14 cellular contexts compared by ENCODE assay signal in the genomic region with DNA sequence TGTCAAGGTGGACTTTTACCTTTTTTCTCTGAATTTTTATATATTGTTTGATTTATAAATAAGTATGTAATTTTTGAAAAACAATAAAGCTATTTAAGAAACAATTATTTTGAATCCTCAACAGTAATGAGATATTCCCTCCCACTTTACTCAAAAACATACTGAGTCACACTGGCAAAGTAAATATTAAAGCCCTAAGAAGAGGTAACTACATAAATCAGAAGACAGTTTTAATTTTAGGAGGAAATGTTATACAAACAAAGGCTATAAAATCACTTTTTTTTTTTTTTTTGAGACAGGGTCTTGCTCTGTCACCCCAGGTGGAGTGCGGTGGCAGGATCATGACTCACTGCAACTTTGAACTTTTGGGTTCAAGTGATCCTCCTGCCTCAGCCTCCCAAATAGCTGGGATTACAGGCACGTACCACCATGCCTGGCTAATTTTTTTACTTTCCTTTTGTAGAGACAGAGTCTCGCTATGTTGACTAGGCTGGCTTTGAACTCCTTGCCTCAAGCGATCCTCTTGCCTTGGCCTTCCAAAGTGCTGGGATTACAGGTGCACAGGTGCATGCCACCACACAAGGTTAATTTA. TPM values are rescaled to one million over a fixed set of nuclear protein-coding genes. Genes with fewer than 3 reads are reported as not detected.
DNase-seq lines count a peak whose midpoint lies in the region; ATAC-seq, FAIRE-seq and TF ChIP-seq lines count a peak whose summit lies in the region.
"Had no signal": no experiment of that assay in that cellular context is flagged by ENCODE, and none has a peak within 500 bp of the region (broad histone marks: within the 10 kb centered on the region; RNA-seq: fewer than 3 reads in every experiment).

No MANE protein-coding gene starts in this region.

- no peak for TF ChIP-seq CTCF in left lung (IDR thresholded peaks at IDR 0.05)
- no peak for TF ChIP-seq CTCF in suprapubic skin (IDR thresholded peaks at IDR 0.05)

- peak; percentile 30 for DNase-seq in DMS53 (lab: John Stamatoyannopoulos, UW)
- DNase-seq in NCI-H69 (lab: John Stamatoyannopoulos, UW), result peak; percentile 45
- no peak for DNase-seq in left lung
- no peak for DNase-seq in suprapubic skin (ENCODE audit: low spot score in 2 of 2)
- no peak for DNase-seq in ACHN
- DNase-seq: CD4-positive, alpha-beta memory T cell; GDM1; HCEC 1CT; KG1 had no signal

- ATAC-seq in left lung, result peak; percentile 33
- ATAC-seq: GM23338 had no signal

- no peak for TF ChIP-seq EP300 in suprapubic skin (IDR thresholded peaks at IDR 0.05)

- no peak for TF ChIP-seq POLR2A in suprapubic skin (IDR thresholded peaks at IDR 0.05)

- H3K9me3 ChIP-seq in left lung (no peaks in the 10 kb centered on the region), suprapubic skin (no peaks in the 10 kb centered on the region)
- H3K9me3 ChIP-seq: BLaER1 had no signal

- H3K27ac ChIP-seq in left lung, result no peak overlapping the region
- no peak overlapping the region for H3K27ac ChIP-seq in suprapubic skin
- H3K27ac ChIP-seq: BLaER1 had no signal

- 87% methylated on average over 4 of the region's 4 CpGs for WGBS in suprapubic skin

- H3K4me1 ChIP-seq in left lung (no peaks in the 10 kb centered on the region), suprapubic skin (no peaks in the 10 kb centered on the region)
- H3K4me1 ChIP-seq: BLaER1 had no signal

- H3K4me3 ChIP-seq in left lung, result no peak overlapping the region
- no peak overlapping the region for H3K4me3 ChIP-seq in suprapubic skin
- H3K4me3 ChIP-seq: BLaER1, GM23338 had no signal

- in situ Hi-C loops in ACHN (cut with HindIII; ENCODE audit: low pct_ligation_motif_present, low pct_unique_long_range_greater_than_20kb, low sequenced_read_pairs), result no loop called here

- H3K27me3 ChIP-seq in left lung (no peaks in the 10 kb centered on the region), suprapubic skin (no peaks in the 10 kb centered on the region)
- H3K27me3 ChIP-seq: BLaER1 had no signal

- H3K36me3 ChIP-seq in left lung, result no peaks in the 10 kb centered on the region
- no peaks in the 10 kb centered on the region for H3K36me3 ChIP-seq in suprapubic skin
- H3K36me3 ChIP-seq: BLaER1 had no signal

- intact Hi-C loops in left lung (cut with DNase I), result no loop called here

- peak; percentile 9 for FAIRE-seq in A204.1 (lab: Jason Lieb, UNC)
- FAIRE-seq: GM12892, H54 had no signal

RNA-seq across cellular contexts. Expression of gene ZSWIM5, which starts 36.2 kb away (rescaled TPM):
- 1 to 10 TPM; 2.0 to 2.8 TPM for total RNA-seq in left lung
- 1 to 10 TPM; 1.9 to 3.5 (median 2.8) TPM for total RNA-seq in suprapubic skin

Comparison
In these comparisons a context has a peak if more than half of its experiments do, and no peak if none do; other contexts are left out.
1. DNase-seq: peak in DMS53 (single experiment) and NCI-H69 (single experiment); none in left lung (0 of 2), suprapubic skin (0 of 2) and ACHN (single experiment).